ENCODE assay signal across 8 cellular contexts in the genomic region with DNA sequence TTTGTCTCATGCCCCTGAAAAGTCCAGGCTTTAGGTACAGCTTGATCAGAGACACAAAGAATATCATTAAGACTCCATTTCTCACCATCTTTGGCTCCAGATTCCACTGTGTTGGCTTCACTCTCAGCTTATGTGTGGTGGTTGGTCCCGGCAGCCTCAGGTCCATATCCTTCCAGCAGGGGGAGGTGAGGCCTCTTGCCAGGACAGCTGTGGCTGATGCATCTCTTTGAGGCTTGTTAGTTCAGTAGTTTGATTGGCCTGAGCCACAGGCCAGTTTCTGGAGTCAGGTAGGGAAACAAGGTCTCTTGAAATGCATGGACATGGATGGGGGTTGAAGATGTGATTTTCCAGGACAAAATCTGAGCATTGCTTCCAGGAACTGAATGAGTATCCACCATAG.
DNase-seq lines count a peak whose midpoint lies in the region; ATAC-seq, FAIRE-seq and TF ChIP-seq lines count a peak whose summit lies in the region.

No MANE protein-coding gene starts in this region.

- no peaks in the 10 kb centered on the region for H3K4me1 Mint-ChIP-seq in stimulated activated naive CD8-positive, alpha-beta T cell treated with anti-CD3 and anti-CD28 coated beads, Interleukin-15, amount 100 ng/mL, for 72 hours

- CTCF ChIA-PET in K562 (lab: Yijun Ruan, JAX; ENCODE audit: low intra/inter-chr PET ratio), result no interaction called here
- CTCF ChIA-PET in HepG2 (lab: Yijun Ruan, JAX; ENCODE audit: low intra/inter-chr PET ratio, low total read pairs), result interaction anchor here (1.0 kb wide), 1 partner anchor 58 kb away, joined by 3 read pairs; no protein-coding TSS in a partner anchor

- peak overlapping the region in 1 of 2 donors; percentile 5 for H3K27ac Mint-ChIP-seq in stimulated activated naive CD8-positive, alpha-beta T cell treated with anti-CD3 and anti-CD28 coated beads, Interleukin-15, amount 100 ng/mL, for 72 hours

- H3K9ac ChIP-seq in K562 (ENCODE audit: insufficient read depth in 1 of 2, low read depth in 2 of 2, low read length in 2 of 2), result no peak overlapping the region
- no peak overlapping the region for H3K9ac ChIP-seq in HepG2 (ENCODE audit: insufficient read depth, low read depth, low read length)

- H3K4me1 ChIP-seq in K562 (replicated peaks in 1 of 2; ENCODE audit: control insufficient read depth in 2 of 2, insufficient read depth in 2 of 2, low read length in 2 of 2) (no peaks in the 10 kb centered on the region; a peak in 1 of 5 replicates), HepG2 (ENCODE audit: insufficient read depth, low read length) (peaks cover under 1% of the 10 kb centered on the region)

- H3K9me3 Mint-ChIP-seq in stimulated activated naive CD8-positive, alpha-beta T cell treated with anti-CD3 and anti-CD28 coated beads, Interleukin-15, amount 100 ng/mL, for 72 hours, result no peaks in the 10 kb centered on the region

- no peaks in the 10 kb centered on the region for H4K20me1 ChIP-seq in K562 (replicated peaks; ENCODE audit: control insufficient read depth, insufficient read depth, low read length)
- no peaks in the 10 kb centered on the region for H4K20me1 ChIP-seq in HepG2 (ENCODE audit: insufficient read depth, low read length)

- peak; percentile 55 for ATAC-seq in stimulated activated naive CD8-positive, alpha-beta T cell treated with anti-CD3 and anti-CD28 coated beads, Interleukin-15, Interleukin-2, amounts not matched to agents 100 U/mL and 50 U/mL, for 24 hours
- no peak for ATAC-seq in stimulated activated naive CD8-positive, alpha-beta T cell treated with anti-CD3 and anti-CD28 coated beads, Interleukin-15, amount 100 ng/mL, for 72 hours
- peak; percentile 82 for ATAC-seq in HG03432 (IDR thresholded peaks at IDR 0.05; ENCODE audit: unreplicated experiment)
- peak; percentile 77; the same call in 2 of the 3 replicates for ATAC-seq in K562
- peak; percentile 97 for ATAC-seq in HepG2
- ATAC-seq in GM19455 (IDR thresholded peaks at IDR 0.05; ENCODE audit: unreplicated experiment), result no peak
- ATAC-seq in GM21825 (IDR thresholded peaks at IDR 0.05; ENCODE audit: unreplicated experiment), result no peak
- no peak for ATAC-seq in HG02571 (IDR thresholded peaks at IDR 0.05; ENCODE audit: unreplicated experiment)

- H2AFZ ChIP-seq in K562 (ENCODE audit: low read depth, low read length) (no peak overlapping the region), HepG2 (ENCODE audit: low read length) (no peak overlapping the region)

- H3K4me2 ChIP-seq in K562 (ENCODE audit: insufficient read depth, low read length) (no peak overlapping the region), HepG2 (ENCODE audit: low read depth, low read length) (no peak overlapping the region)

- in situ Hi-C loops in K562 (cut with MboI) (no loop called here), HepG2 (cut with HindIII; ENCODE audit: extremely low pct_ligation_motif_present, low pct_unique_long_range_greater_than_20kb) (no loop called here)

- TF ChIP-seq POLR2A in K562 (conservative IDR thresholded peaks at IDR 0.05) (no peak), HepG2 (IDR thresholded peaks at IDR 0.05; ENCODE audit: insufficient read depth in 1 of 2, low read depth in 2 of 2, low read length in 2 of 2) (no peak)

- H3K79me2 ChIP-seq in K562 (ENCODE audit: control insufficient read depth, insufficient read depth, low read length) (no peaks in the 10 kb centered on the region), HepG2 (ENCODE audit: insufficient read depth, low read length) (no peaks in the 10 kb centered on the region)

- TF ChIP-seq EP300 in K562 (IDR thresholded peaks at IDR 0.05; ENCODE audit: low read length), result no peak
- peak in 1 of 2 experiments; percentile 15; a peak in 1 of 4 replicates for TF ChIP-seq EP300 in HepG2 (IDR thresholded peaks at IDR 0.05; ENCODE audit: low read depth in 2 of 2, low read length in 2 of 2)
- TF ChIP-seq EP300 in HepG2 (CRISPR knock-in tag; IDR thresholded peaks at IDR 0.05; ENCODE audit: borderline replicate concordance), result 0 out of 2 replicates have a peak, but pooled peaks have one; percentile 14

- WGBS in K562 (ENCODE audit: insufficient coverage, low coverage, missing lambda C conversion rate), result 33% methylated on average over 1 of the region's 1 CpG
- WGBS in HepG2 (ENCODE audit: low lambda C conversion rate), result 89% methylated on average over 1 of the region's 1 CpG

- BruUV-seq in K562 (replicated peaks; lab: Mats Ljungman, UMichigan) (no TSS peak), HepG2 (replicated peaks; lab: Mats Ljungman, UMichigan) (no TSS peak)

- TF ChIP-seq CTCF in K562 (IDR thresholded peaks at IDR 0.05 in 2 of 3, conservative IDR thresholded peaks at IDR 0.05 in 1 of 3; ENCODE audit: insufficient read depth in 2 of 3, low read depth in 1 of 3, low read length in 3 of 3), result peak; percentile 21 to 41 (median 28); a peak in 4 of 6 replicates
- TF ChIP-seq CTCF in HepG2 (CRISPR knock-in tag; IDR thresholded peaks at IDR 0.05), result peak; percentile 83

- H3K9me1 ChIP-seq in K562 (ENCODE audit: control insufficient read depth, insufficient read depth, low read length), result no peaks in the 10 kb centered on the region

- H3K4me3 ChIP-seq in K562 (no peak overlapping the region), HepG2 (replicated peaks in 1 of 3; ENCODE audit: insufficient read depth in 1 of 3, low read depth in 2 of 3, low read length in 3 of 3) (no peak overlapping the region)

- FAIRE-seq in K562 (lab: Jason Lieb, UNC), result no peak
- no peak for FAIRE-seq in HepG2 (lab: Jason Lieb, UNC)

- H3K36me3 ChIP-seq in K562 (ENCODE audit: control insufficient read depth, insufficient read depth, low read length) (no peaks in the 10 kb centered on the region), HepG2 (replicated peaks in 1 of 2; ENCODE audit: control insufficient read depth in 1 of 2, insufficient read depth in 2 of 2, low read length in 2 of 2) (peaks cover 0 to 6% of the 10 kb centered on the region in 2 experiments; a peak in 3 of 5 replicates)

- peak in 1 of 2 experiments; percentile 30; a peak in 1 of 4 replicates for TF ChIP-seq RAD21 in K562 (CRISPR knock-in tag; conservative IDR thresholded peaks at IDR 0.05 in 1 of 2, IDR thresholded peaks at IDR 0.05 in 1 of 2)
- peak; percentile 57 for TF ChIP-seq RAD21 in HepG2 (CRISPR knock-in tag; IDR thresholded peaks at IDR 0.05)

- no peaks in the 10 kb centered on the region for H3K9me3 ChIP-seq in K562 (replicated peaks; ENCODE audit: control insufficient read depth, insufficient read depth, low read depth, low read length)
- H3K9me3 ChIP-seq in HepG2 (ENCODE audit: low read length), result no peaks in the 10 kb centered on the region

- H3K27me3 Mint-ChIP-seq in stimulated activated naive CD8-positive, alpha-beta T cell treated with anti-CD3 and anti-CD28 coated beads, Interleukin-15, amount 100 ng/mL, for 72 hours, result no peaks in the 10 kb centered on the region

- POLR2A ChIA-PET in K562 (lab: Yijun Ruan, JAX) (no interaction called here), HepG2 (lab: Yijun Ruan, JAX) (interaction anchor here (0.6 kb wide), 1 partner anchor 46 kb away, joined by 3 read pairs; no protein-coding TSS in a partner anchor)

- no peaks in the 10 kb centered on the region for H3K27me3 ChIP-seq in K562 (ENCODE audit: control insufficient read depth in 2 of 2, insufficient read depth in 2 of 2, low read length in 2 of 2)
- H3K27me3 ChIP-seq in HepG2 (ENCODE audit: control insufficient read depth in 1 of 2, insufficient read depth in 2 of 2, low read length in 2 of 2), result no peaks in the 10 kb centered on the region

- no peak overlapping the region for H3K4me3 Mint-ChIP-seq in stimulated activated naive CD8-positive, alpha-beta T cell treated with anti-CD3 and anti-CD28 coated beads, Interleukin-15, amount 100 ng/mL, for 72 hours

- H3K27ac ChIP-seq in K562 (ENCODE audit: extremely low read depth, low read depth, low read length) (no peak overlapping the region), HepG2 (ENCODE audit: extremely low read length, insufficient read depth, low read length) (no peak overlapping the region)

- DNase-seq in stimulated activated naive CD8-positive, alpha-beta T cell treated with anti-CD3 and anti-CD28 coated beads, Interleukin-15, Interleukin-2, amounts not matched to agents 100 U/mL and 50 U/mL, for 24 hours, result peak; percentile 8
- DNase-seq in stimulated activated naive CD8-positive, alpha-beta T cell treated with anti-CD3 and anti-CD28 coated beads, Interleukin-15, amount 100 ng/mL, for 72 hours, result no peak
- DNase-seq in K562 (ENCODE audit: extremely low read depth in 1 of 4, low spot score in 3 of 4) (peak; percentile 8 to 18 (median 14)), HepG2 (ENCODE audit: low spot score) (peak; percentile 44)

- intact Hi-C loops in K562 (cut with micrococcal nuclease) (no loop called here), HepG2 (cut with micrococcal nuclease; ENCODE audit: unreplicated experiment) (loop anchor here (1.0 kb wide), 3 partner anchors 488 to 663 kb away; no protein-coding TSS in a partner anchor)

TF ChIP-seq in K562, 482 proteins besides CTCF, POLR2A, EP300 and RAD21 (continues in another document):
- TF ChIP-seq, protein P1, sequence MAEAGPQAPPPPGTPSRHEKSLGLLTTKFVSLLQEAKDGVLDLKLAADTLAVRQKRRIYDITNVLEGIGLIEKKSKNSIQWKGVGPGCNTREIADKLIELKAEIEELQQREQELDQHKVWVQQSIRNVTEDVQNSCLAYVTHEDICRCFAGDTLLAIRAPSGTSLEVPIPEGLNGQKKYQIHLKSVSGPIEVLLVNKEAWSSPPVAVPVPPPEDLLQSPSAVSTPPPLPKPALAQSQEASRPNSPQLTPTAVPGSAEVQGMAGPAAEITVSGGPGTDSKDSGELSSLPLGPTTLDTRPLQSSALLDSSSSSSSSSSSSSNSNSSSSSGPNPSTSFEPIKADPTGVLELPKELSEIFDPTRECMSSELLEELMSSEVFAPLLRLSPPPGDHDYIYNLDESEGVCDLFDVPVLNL (CRISPR knock-in tag; IDR thresholded peaks at IDR 0.05; ENCODE audit: low read depth), result no peak
- TF ChIP-seq ZNF184 (CRISPR knock-in tag; IDR thresholded peaks at IDR 0.05), result 0 out of 2 replicates have a peak, but pooled peaks have one; percentile 7

Comparison
In these comparisons a context has a peak if more than half of its experiments do, and no peak if none do; other contexts are left out.
1. ATAC-seq: peak in stimulated activated naive CD8-positive, alpha-beta T cell treated with anti-CD3 and anti-CD28 coated beads, Interleukin-15, Interleukin-2, amounts not matched to agents 100 U/mL and 50 U/mL, for 24 hours (single experiment), HG03432 (single experiment), K562 (single experiment) and HepG2 (single experiment); none in stimulated activated naive CD8-positive, alpha-beta T cell treated with anti-CD3 and anti-CD28 coated beads, Interleukin-15, amount 100 ng/mL, for 72 hours (single experiment), GM19455 (single experiment), GM21825 (single experiment) and HG02571 (single experiment).
2. DNase-seq: peak in stimulated activated naive CD8-positive, alpha-beta T cell treated with anti-CD3 and anti-CD28 coated beads, Interleukin-15, Interleukin-2, amounts not matched to agents 100 U/mL and 50 U/mL, for 24 hours (single experiment), K562 (4 of 4) and HepG2 (single experiment); none in stimulated activated naive CD8-positive, alpha-beta T cell treated with anti-CD3 and anti-CD28 coated beads, Interleukin-15, amount 100 ng/mL, for 72 hours (0 of 2).